Comparison of ENCODE assay signal across 1 cellular context in genomic region chr20:45111799-45112471, GRCh38.
TF ChIP-seq lines count a peak whose summit lies in the region.

No MANE protein-coding gene starts in this region.

TF ChIP-seq in liver, 16 proteins besides CTCF, POLR2A, EP300 and RAD21 (continued from another document):
- TF ChIP-seq FOXA2 (IDR thresholded peaks at IDR 0.05): no peak
- no peak for TF ChIP-seq HNF4G (IDR thresholded peaks at IDR 0.05)
